8 cellular contexts compared by ENCODE assay signal in the genomic region with DNA sequence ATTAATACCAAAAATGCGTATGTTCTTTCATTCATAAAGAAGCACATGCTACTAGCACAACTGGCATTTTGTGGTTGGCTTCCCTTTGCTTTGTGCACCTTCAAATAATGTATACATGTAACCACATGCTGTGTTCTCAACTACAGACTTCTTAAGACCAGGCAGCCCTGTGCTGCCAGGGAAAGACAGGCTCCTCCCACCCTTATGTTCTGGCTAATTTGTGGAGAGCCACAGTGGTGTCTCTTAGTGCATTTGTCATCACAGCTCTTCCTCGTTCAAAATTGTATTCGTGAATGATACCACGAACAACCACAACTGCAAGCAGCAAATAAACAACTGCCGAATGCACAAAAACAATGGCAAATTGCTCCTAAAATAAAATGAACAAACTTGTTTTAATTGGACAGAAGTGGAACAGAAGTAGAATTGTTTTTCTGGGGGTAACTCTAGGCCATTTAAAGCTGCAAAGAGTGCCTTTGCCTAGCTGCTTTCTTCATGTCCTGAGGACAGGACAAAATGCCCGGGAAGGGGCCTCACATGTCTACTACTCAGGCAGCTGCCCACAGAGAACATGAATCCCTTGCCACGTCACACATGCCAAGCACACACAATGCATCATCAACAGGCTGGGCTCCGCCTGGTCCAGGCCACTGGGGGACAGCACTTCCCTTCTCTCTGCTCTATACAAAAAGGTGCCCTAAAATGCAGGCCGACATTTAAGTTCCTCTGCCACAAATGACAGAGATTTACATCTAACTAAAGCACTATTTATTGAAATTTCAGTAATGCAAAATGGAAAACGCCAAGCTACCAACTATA. TPM values are rescaled to one million over a fixed set of nuclear protein-coding genes. Genes with fewer than 3 reads are reported as not detected.
DNase-seq lines count a peak whose midpoint lies in the region; ATAC-seq and TF ChIP-seq lines count a peak whose summit lies in the region.

No MANE protein-coding gene starts in this region.

- H3K4me3 ChIP-seq in BE2C (ENCODE audit: low read depth, low read length) (no peak overlapping the region), right cardiac atrium (ENCODE audit: low read length) (no peak overlapping the region)
- no peak overlapping the region for H3K4me3 ChIP-seq in Jurkat, Clone E6-1 (ENCODE audit: low read length)

- peak; percentile 82 to 87 for ATAC-seq in activated T-cell treated with anti-CD3 and anti-CD28 coated beads, Interleukin-2, amount 50 U/mL, for 72 hours (replicated peaks in 1 of 2)
- ATAC-seq in right cardiac atrium (peak; percentile 56 to 59), HG03280 (IDR thresholded peaks at IDR 0.05; ENCODE audit: unreplicated experiment) (no peak)

- H3K27ac Mint-ChIP-seq in activated T-cell treated with anti-CD3 and anti-CD28 coated beads, Interleukin-2, amount 50 U/mL, for 72 hours, result no peak overlapping the region

- intact Hi-C loops in right cardiac atrium (cut with DNase I), result no loop called here

- H3K27me3 ChIP-seq in BE2C (no peaks in the 10 kb centered on the region), right cardiac atrium (ENCODE audit: control insufficient read depth, insufficient read depth) (no peaks in the 10 kb centered on the region)

- H3K9me3 Mint-ChIP-seq in activated T-cell treated with anti-CD3 and anti-CD28 coated beads, Interleukin-2, amount 50 U/mL, for 72 hours, result no peaks in the 10 kb centered on the region

- H3K36me3 Mint-ChIP-seq in activated T-cell treated with anti-CD3 and anti-CD28 coated beads, Interleukin-2, amount 50 U/mL, for 72 hours (ENCODE audit: insufficient read depth in 2 of 2), result no peaks in the 10 kb centered on the region

- H3K4me3 Mint-ChIP-seq in activated T-cell treated with anti-CD3 and anti-CD28 coated beads, Interleukin-2, amount 50 U/mL, for 72 hours, result peak overlapping the region; percentile 35 to 46

- TF ChIP-seq CTCF in BE2C (IDR thresholded peaks at IDR 0.05; ENCODE audit: low read depth, low read length), result peak; percentile 31

- 71% methylated on average over 10 of the region's 10 CpGs for WGBS in right cardiac atrium

- H3K27me3 Mint-ChIP-seq in activated T-cell treated with anti-CD3 and anti-CD28 coated beads, Interleukin-2, amount 50 U/mL, for 72 hours (ENCODE audit: low read depth), result no peaks in the 10 kb centered on the region

- H3K27ac ChIP-seq in right cardiac atrium (ENCODE audit: low read length), result no peak overlapping the region

- no peaks in the 10 kb centered on the region for H3K9me3 ChIP-seq in BE2C
- no peaks in the 10 kb centered on the region for H3K9me3 ChIP-seq in right cardiac atrium (ENCODE audit: control insufficient read depth, low read length)

- DNase-seq in BE2C (no peak), right cardiac atrium (peak in 2 of 3 donors; percentile 52 to 56), KG1 (lab: John Stamatoyannopoulos, UW) (no peak), UCSD-AML1 (lab: John Stamatoyannopoulos, UW; ENCODE audit: unreplicated experiment) (no peak), SKM-1 (lab: John Stamatoyannopoulos, UW; ENCODE audit: unreplicated experiment) (no peak)
- peak; percentile 95 for DNase-seq in Jurkat, Clone E6-1 (ENCODE audit: low read depth, low spot score)
- peak in 1 of 2 donors; percentile 34 for DNase-seq in activated T-cell treated with anti-CD3 and anti-CD28 coated beads, Interleukin-2, amount 50 U/mL, for 72 hours

- H3K4me1 ChIP-seq in BE2C, result no peaks in the 10 kb centered on the region
- peaks cover 9% of the 10 kb centered on the region for H3K4me1 ChIP-seq in right cardiac atrium (ENCODE audit: control insufficient read depth, insufficient read depth, low read length)

- peaks cover 40% of the 10 kb centered on the region for H3K4me1 Mint-ChIP-seq in activated T-cell treated with anti-CD3 and anti-CD28 coated beads, Interleukin-2, amount 50 U/mL, for 72 hours (ENCODE audit: low read depth)

- no peaks in the 10 kb centered on the region for H3K36me3 ChIP-seq in BE2C

RNA-seq across cellular contexts. Expression of gene IRS2, which starts 21.7 kb away (rescaled TPM):
- polyA plus RNA-seq in BE2C (2012; ENCODE audit: insufficient read depth, insufficient read length, low read depth), result 28.7 TPM
- polyA plus RNA-seq in Jurkat, Clone E6-1 (2012; ENCODE audit: insufficient read depth, insufficient read length), result 1.0 TPM
- total RNA-seq in activated T-cell treated with anti-CD3 and anti-CD28 coated beads, Interleukin-2, amount 50 U/mL, for 72 hours, result 1 to 10 TPM; 5.4 to 5.6 TPM
- total RNA-seq in right cardiac atrium, result 10 to 100 TPM; 10.8 to 28.4 (median 14.6) TPM
- polyA plus RNA-seq in right cardiac atrium, result 7.4 TPM

Comparison
In these comparisons a context has a peak if more than half of its experiments do, and no peak if none do; other contexts are left out.
1. DNase-seq: peak in Jurkat, Clone E6-1 (single experiment) and right cardiac atrium (2 of 3); none in BE2C (single experiment), KG1 (single experiment), UCSD-AML1 (single experiment) and SKM-1 (single experiment).